In the genomic region with DNA sequence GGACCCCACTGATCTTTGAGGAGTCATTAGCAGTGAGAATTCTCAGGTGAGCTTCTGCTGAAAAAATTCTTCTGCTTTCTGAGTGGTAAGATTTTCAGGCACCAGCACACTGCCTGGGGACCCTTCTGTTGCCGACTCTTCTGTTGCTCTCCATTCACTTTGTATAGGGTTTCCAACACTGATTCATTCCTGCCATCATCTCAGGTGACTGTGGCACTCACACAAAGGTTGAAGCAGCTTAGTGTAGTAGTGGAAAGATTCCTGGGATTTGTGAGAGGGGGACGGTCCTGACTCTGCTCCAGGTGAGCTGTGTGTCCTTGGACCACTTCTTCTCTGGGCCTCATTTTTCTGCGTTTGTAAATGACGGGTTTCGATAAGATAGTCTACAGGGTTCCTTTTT, we compare ENCODE assay signal across 22 cellular contexts. TPM values are rescaled to one million over a fixed set of nuclear protein-coding genes. Genes with fewer than 3 reads are reported as not detected.
"Had no signal": no experiment of that assay in that cellular context is flagged by ENCODE, and none has a peak within 500 bp of the region (broad histone marks: within the 10 kb centered on the region; RNA-seq: fewer than 3 reads in every experiment).

No MANE protein-coding gene starts in this region.

- H3K27me3 ChIP-seq: SJSA1 had no signal

- DNase-seq: IMR-90, NCI-H1092, NCI-H1105 treated with DMSO at 0.1 percent for 48 hours, NCI-H1417 treated with DMSO at 0.1 percent for 48 hours, NCI-H146, NCI-H187, NCI-H2029, NCI-H2081 treated with DMSO at 0.1 percent for 48 hours, NCI-H2227 treated with DMSO at 0.1 percent for 48 hours, NCI-H446, NCI-H510A, NCI-H524 treated with DMSO at 0.1 percent for 48 hours, NCI-H69, NCI-H774, RPMI8226, SIG-M5 had no signal

- H3K9me3 ChIP-seq: SJSA1 had no signal

- H3K4me1 ChIP-seq: SJSA1 had no signal

- ATAC-seq: HepG2 had no signal

- FAIRE-seq: HepG2, RCC 7860 had no signal

- H3K4me3 ChIP-seq: SJSA1, SK-N-MC had no signal

- H3K27ac ChIP-seq: SJSA1, SK-N-MC had no signal

RNA-seq across cellular contexts. Expression of gene POU3F1, which starts 24.6 kb away (rescaled TPM):
- total RNA-seq: HepG2, HT1080, IMR-90, LHCN-M2 had no signal
- polyA plus RNA-seq: HepG2, IMR-90 had no signal
